Comparison of ENCODE assay signal across 1 cellular context in the genomic region with DNA sequence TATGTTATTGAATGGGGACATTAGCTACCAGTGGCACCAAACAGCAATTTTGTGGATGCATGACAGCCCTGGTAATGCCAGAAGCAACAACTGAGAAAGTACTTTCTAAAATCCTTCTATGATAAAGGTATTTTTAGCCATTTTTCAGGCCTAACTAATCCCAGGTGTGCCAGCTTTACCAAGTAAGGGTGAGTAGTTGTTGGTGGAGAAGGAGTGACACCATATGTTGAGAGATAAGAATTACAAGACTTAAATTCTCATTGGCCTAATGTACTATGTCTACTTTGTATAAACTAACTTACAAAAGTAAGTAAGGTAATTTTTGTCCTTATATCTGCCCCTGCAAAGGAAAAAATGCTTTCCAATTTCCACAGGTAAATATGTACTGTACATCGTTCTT.
TF ChIP-seq lines count a peak whose summit lies in the region.

No MANE protein-coding gene starts in this region.

TF ChIP-seq in GM12878, 131 proteins besides CTCF, POLR2A, EP300 and RAD21 (continued from another document):
- TF ChIP-seq RBBP5 (conservative IDR thresholded peaks at IDR 0.05) (no peak), SMC3 (IDR thresholded peaks at IDR 0.05; ENCODE audit: borderline replicate concordance, low read length) (peak; percentile 93), PAX5 (IDR thresholded peaks at IDR 0.05; ENCODE audit: borderline replicate concordance, low read depth, low read length) (no peak), MLLT1 (IDR thresholded peaks at IDR 0.05) (no peak), FOXM1 (IDR thresholded peaks at IDR 0.05; ENCODE audit: low read depth, low read length) (peak; percentile 64), ASH2L (IDR thresholded peaks at IDR 0.05; ENCODE audit: borderline replicate concordance, low read depth) (no peak)
TF ChIP-seq in GM12878: peak in this region for 3.
